In genomic region chr3:160904691-160905090, GRCh38 we compare ENCODE assay signal across 8 cellular contexts.
"Had no signal": no experiment of that assay in that cellular context is flagged by ENCODE, and none has a peak within 500 bp of the region (broad histone marks: within the 10 kb centered on the region; RNA-seq: fewer than 3 reads in every experiment).

No MANE protein-coding gene starts in this region.

- ATAC-seq: GM23338, HepG2 had no signal

- FAIRE-seq: H1, H54, HepG2 had no signal

- DNase-seq: H9, HCEC 1CT, KBM-7 had no signal

- H3K4me3 ChIP-seq: GM23338 had no signal

- H3K27ac ChIP-seq: KMS-11 had no signal
